ENCODE assay signal across 8 cellular contexts in genomic region chr2:216114476-216115223, GRCh38. TPM values are rescaled to one million over a fixed set of nuclear protein-coding genes. Genes with fewer than 3 reads are reported as not detected.
DNase-seq lines count a peak whose midpoint lies in the region; ATAC-seq and TF ChIP-seq lines count a peak whose summit lies in the region.

No MANE protein-coding gene starts in this region.

- peak; percentile 92 for DNase-seq in NCI-H146 treated with DMSO at 0.1 percent for 48 hours (lab: John Stamatoyannopoulos, UW; ENCODE audit: unreplicated experiment)
- peak; percentile 96 for DNase-seq in left ventricle myocardium superior
- peak; percentile 98 for DNase-seq in prostate gland (ENCODE audit: low spot score)

- ATAC-seq in HG02798 (IDR thresholded peaks at IDR 0.05; ENCODE audit: poor library complexity, unreplicated experiment) (peak; percentile 64), left ventricle myocardium superior (peak; percentile 97)

- H3K4me3 ChIP-seq in GM12875 (ENCODE audit: low read depth, low read length): no peak overlapping the region
- H3K4me3 ChIP-seq in prostate gland: peak overlapping the region; percentile 30 to 45
- peak overlapping the region; percentile 45 for H3K4me3 ChIP-seq in urinary bladder (ENCODE audit: low read depth, low read length)

- H3K27me3 Mint-ChIP-seq in T-helper 1 cell treated with Interleukin-12 subunit alpha and Interleukin-12 subunit beta and Interleukin-4 antibody, amounts not matched to agents 30 μg/mL and 1 μg/mL, for 36 hours (ENCODE audit: low read depth): no peaks in the 10 kb centered on the region

- H3K4me1 Mint-ChIP-seq in T-helper 1 cell treated with Interleukin-12 subunit alpha and Interleukin-12 subunit beta and Interleukin-4 antibody, amounts not matched to agents 30 μg/mL and 1 μg/mL, for 36 hours (ENCODE audit: low read depth): peaks cover 81% of the 10 kb centered on the region

- H3K36me3 ChIP-seq in prostate gland (peaks cover 0 to 4% of the 10 kb centered on the region in 2 donors), urinary bladder (ENCODE audit: insufficient read depth) (no peaks in the 10 kb centered on the region)

- H3K9me3 ChIP-seq in prostate gland: no peaks in the 10 kb centered on the region

- peak overlapping the region; percentile 88 for H3K27ac Mint-ChIP-seq in T-helper 1 cell treated with Interleukin-12 subunit alpha and Interleukin-12 subunit beta and Interleukin-4 antibody, amounts not matched to agents 30 μg/mL and 1 μg/mL, for 36 hours

- TF ChIP-seq POLR2A in prostate gland (IDR thresholded peaks at IDR 0.05): peak; percentile 58

- H3K4me1 ChIP-seq in prostate gland (replicated peaks) (peaks cover 5% of the 10 kb centered on the region), urinary bladder (ENCODE audit: insufficient read depth) (no peaks in the 10 kb centered on the region)

- peaks cover 70% of the 10 kb centered on the region for H3K36me3 Mint-ChIP-seq in T-helper 1 cell treated with Interleukin-12 subunit alpha and Interleukin-12 subunit beta and Interleukin-4 antibody, amounts not matched to agents 30 μg/mL and 1 μg/mL, for 36 hours (ENCODE audit: low read depth)

- H3K27ac ChIP-seq in angular gyrus (ENCODE audit: low read depth, low read length) (peak overlapping the region; percentile 96), prostate gland (peak overlapping the region; percentile 83 to 88), urinary bladder (ENCODE audit: low read depth) (peak overlapping the region; percentile 33)

- TF ChIP-seq CTCF in GM12875 (IDR thresholded peaks at IDR 0.05; ENCODE audit: borderline replicate concordance, insufficient read depth, low read depth, low read length) (peak; percentile 87), prostate gland (IDR thresholded peaks at IDR 0.05) (peak; percentile 58 to 98 (median 97))

- no peaks in the 10 kb centered on the region for H3K9me3 Mint-ChIP-seq in T-helper 1 cell treated with Interleukin-12 subunit alpha and Interleukin-12 subunit beta and Interleukin-4 antibody, amounts not matched to agents 30 μg/mL and 1 μg/mL, for 36 hours

- no peaks in the 10 kb centered on the region for H3K27me3 ChIP-seq in prostate gland (replicated peaks; ENCODE audit: insufficient read depth)

- H3K4me3 Mint-ChIP-seq in T-helper 1 cell treated with Interleukin-12 subunit alpha and Interleukin-12 subunit beta and Interleukin-4 antibody, amounts not matched to agents 30 μg/mL and 1 μg/mL, for 36 hours: peak overlapping the region; percentile 92

- WGBS in prostate gland: 5% methylated on average over 28 of the region's 28 CpGs
- 6% methylated on average over 28 of the region's 28 CpGs for WGBS in urinary bladder

- intact Hi-C loops in left ventricle myocardium superior (cut with micrococcal nuclease): no loop called here
- intact Hi-C loops in prostate gland (cut with DNase I): loop anchor here (10.0 kb wide), 1 partner anchor 300 kb away; the partner anchor contains the start of gene SMARCAL1

RNA-seq across cellular contexts. Expression of gene XRCC5, which starts 5.5 kb away (rescaled TPM):
- 129 TPM for total RNA-seq in left ventricle myocardium superior
- 100 to 1,000 TPM; 116 to 152 TPM for total RNA-seq in prostate gland
- total RNA-seq in urinary bladder: 247 TPM
- polyA plus RNA-seq in urinary bladder: 121 TPM

RNA-seq across cellular contexts. Expression of gene TMEM169, which starts 32.9 kb away (rescaled TPM):
- total RNA-seq in left ventricle myocardium superior (0.15 TPM), prostate gland (1 to 10 TPM in 1 of 2 donors, under 1 TPM in 1; 0.80 to 1.1 TPM), urinary bladder (0.85 TPM)
- 0.65 TPM for polyA plus RNA-seq in urinary bladder

RNA-seq across cellular contexts. Expression of gene PECR, which starts 33.0 kb away (rescaled TPM):
- 6.1 TPM for total RNA-seq in left ventricle myocardium superior
- total RNA-seq in prostate gland: 10 to 100 TPM in 1 of 2 donors, 1 to 10 TPM in 1; 6.9 to 16.3 TPM
- 10.9 TPM for total RNA-seq in urinary bladder
- polyA plus RNA-seq in urinary bladder: 9.3 TPM

Comparison
In these comparisons a context has a peak if more than half of its experiments do, and no peak if none do; other contexts are left out.
1. H3K27ac ChIP-seq: peak in every context shown above with its lines; median percentile 96 in angular gyrus; 86 in prostate gland; 33 in urinary bladder.